ENCODE assay signal across 2 cellular contexts in the genomic region with DNA sequence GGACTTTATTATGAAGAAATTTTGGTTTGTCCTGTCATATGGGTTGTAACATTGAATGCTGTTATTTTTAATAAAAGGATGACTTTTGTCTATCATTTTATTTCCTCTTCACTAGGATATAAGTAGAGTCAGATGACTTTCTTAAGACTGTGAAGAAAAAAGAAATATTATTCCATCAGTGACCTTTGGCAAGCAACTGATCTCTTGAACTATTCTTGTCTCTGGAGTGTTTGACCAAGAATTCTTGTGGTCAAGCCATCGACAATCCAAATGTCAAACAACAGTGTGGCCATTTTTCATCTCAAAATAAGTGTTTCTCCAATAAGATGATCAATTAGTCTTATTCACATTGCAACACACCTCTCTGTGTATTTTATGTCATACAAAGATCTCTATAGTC.
TF ChIP-seq lines count a peak whose summit lies in the region.

No MANE protein-coding gene starts in this region.

TF ChIP-seq in SK-N-SH, 30 proteins besides CTCF, POLR2A, EP300 and RAD21:
- TF ChIP-seq TAF1 (IDR thresholded peaks at IDR 0.05; ENCODE audit: borderline replicate concordance, low read depth, low read length) (no peak), JUND (IDR thresholded peaks at IDR 0.05) (no peak), NFIC (IDR thresholded peaks at IDR 0.05; ENCODE audit: borderline replicate concordance) (no peak), RFX5 (IDR thresholded peaks at IDR 0.05; ENCODE audit: low read length) (no peak), POLR2AphosphoS5 (IDR thresholded peaks at IDR 0.05; ENCODE audit: low read depth, low read length) (no peak), SIN3A (IDR thresholded peaks at IDR 0.05; ENCODE audit: borderline replicate concordance, low read depth, low read length) (no peak), FOXJ3 (CRISPR knock-in tag; IDR thresholded peaks at IDR 0.05) (no peak), TEAD4 (IDR thresholded peaks at IDR 0.05; ENCODE audit: borderline replicate concordance, insufficient read depth) (no peak), FOSL2 (IDR thresholded peaks at IDR 0.05; ENCODE audit: borderline replicate concordance, low read depth) (no peak), YY1 (IDR thresholded peaks at IDR 0.05; ENCODE audit: low read depth) (no peak), CHD2 (IDR thresholded peaks at IDR 0.05; ENCODE audit: low read length, partially characterized antibody) (no peak), ELF1 (IDR thresholded peaks at IDR 0.05) (no peak), NRF1 (IDR thresholded peaks at IDR 0.05; ENCODE audit: low read depth, low read length) (no peak), EZH2phosphoT487 (IDR thresholded peaks at IDR 0.05; ENCODE audit: borderline replicate concordance, low read depth) (no peak)
- TF ChIP-seq, protein P1, sequence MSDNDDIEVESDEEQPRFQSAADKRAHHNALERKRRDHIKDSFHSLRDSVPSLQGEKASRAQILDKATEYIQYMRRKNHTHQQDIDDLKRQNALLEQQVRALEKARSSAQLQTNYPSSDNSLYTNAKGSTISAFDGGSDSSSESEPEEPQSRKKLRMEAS (IDR thresholded peaks at IDR 0.05; ENCODE audit: low read depth): no peak
- TF ChIP-seq, protein P2, sequence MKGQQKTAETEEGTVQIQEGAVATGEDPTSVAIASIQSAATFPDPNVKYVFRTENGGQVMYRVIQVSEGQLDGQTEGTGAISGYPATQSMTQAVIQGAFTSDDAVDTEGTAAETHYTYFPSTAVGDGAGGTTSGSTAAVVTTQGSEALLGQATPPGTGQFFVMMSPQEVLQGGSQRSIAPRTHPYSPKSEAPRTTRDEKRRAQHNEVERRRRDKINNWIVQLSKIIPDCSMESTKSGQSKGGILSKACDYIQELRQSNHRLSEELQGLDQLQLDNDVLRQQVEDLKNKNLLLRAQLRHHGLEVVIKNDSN (IDR thresholded peaks at IDR 0.05; ENCODE audit: borderline replicate concordance, low read depth): no peak

TF ChIP-seq in SK-N-SH treated with all-trans-retinoic acid at 6 μM for 48 hours, 23 proteins besides CTCF, POLR2A, EP300 and RAD21:
- no peak for TF ChIP-seq ISL1 (CRISPR knock-in tag; IDR thresholded peaks at IDR 0.05)
- TF ChIP-seq RARB (CRISPR knock-in tag; IDR thresholded peaks at IDR 0.05): no peak
- TF ChIP-seq SNAI2 (CRISPR knock-in tag; IDR thresholded peaks at IDR 0.05): no peak
- TF ChIP-seq, protein P3, sequence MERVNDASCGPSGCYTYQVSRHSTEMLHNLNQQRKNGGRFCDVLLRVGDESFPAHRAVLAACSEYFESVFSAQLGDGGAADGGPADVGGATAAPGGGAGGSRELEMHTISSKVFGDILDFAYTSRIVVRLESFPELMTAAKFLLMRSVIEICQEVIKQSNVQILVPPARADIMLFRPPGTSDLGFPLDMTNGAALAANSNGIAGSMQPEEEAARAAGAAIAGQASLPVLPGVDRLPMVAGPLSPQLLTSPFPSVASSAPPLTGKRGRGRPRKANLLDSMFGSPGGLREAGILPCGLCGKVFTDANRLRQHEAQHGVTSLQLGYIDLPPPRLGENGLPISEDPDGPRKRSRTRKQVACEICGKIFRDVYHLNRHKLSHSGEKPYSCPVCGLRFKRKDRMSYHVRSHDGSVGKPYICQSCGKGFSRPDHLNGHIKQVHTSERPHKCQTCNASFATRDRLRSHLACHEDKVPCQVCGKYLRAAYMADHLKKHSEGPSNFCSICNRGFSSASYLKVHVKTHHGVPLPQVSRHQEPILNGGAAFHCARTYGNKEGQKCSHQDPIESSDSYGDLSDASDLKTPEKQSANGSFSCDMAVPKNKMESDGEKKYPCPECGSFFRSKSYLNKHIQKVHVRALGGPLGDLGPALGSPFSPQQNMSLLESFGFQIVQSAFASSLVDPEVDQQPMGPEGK (CRISPR knock-in tag; IDR thresholded peaks at IDR 0.05; ENCODE audit: borderline replicate concordance): no peak
- TF ChIP-seq, protein P4, sequence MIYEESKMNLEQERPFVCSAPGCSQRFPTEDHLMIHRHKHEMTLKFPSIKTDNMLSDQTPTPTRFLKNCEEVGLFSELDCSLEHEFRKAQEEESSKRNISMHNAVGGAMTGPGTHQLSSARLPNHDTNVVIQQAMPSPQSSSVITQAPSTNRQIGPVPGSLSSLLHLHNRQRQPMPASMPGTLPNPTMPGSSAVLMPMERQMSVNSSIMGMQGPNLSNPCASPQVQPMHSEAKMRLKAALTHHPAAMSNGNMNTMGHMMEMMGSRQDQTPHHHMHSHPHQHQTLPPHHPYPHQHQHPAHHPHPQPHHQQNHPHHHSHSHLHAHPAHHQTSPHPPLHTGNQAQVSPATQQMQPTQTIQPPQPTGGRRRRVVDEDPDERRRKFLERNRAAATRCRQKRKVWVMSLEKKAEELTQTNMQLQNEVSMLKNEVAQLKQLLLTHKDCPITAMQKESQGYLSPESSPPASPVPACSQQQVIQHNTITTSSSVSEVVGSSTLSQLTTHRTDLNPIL (CRISPR knock-in tag; IDR thresholded peaks at IDR 0.05; ENCODE audit: low read depth): no peak
- TF ChIP-seq ARNTL (CRISPR knock-in tag; IDR thresholded peaks at IDR 0.05; ENCODE audit: borderline replicate concordance, low read depth): no peak
- no peak for TF ChIP-seq ZC3H10 (CRISPR knock-in tag; IDR thresholded peaks at IDR 0.05)
- TF ChIP-seq, protein P5, sequence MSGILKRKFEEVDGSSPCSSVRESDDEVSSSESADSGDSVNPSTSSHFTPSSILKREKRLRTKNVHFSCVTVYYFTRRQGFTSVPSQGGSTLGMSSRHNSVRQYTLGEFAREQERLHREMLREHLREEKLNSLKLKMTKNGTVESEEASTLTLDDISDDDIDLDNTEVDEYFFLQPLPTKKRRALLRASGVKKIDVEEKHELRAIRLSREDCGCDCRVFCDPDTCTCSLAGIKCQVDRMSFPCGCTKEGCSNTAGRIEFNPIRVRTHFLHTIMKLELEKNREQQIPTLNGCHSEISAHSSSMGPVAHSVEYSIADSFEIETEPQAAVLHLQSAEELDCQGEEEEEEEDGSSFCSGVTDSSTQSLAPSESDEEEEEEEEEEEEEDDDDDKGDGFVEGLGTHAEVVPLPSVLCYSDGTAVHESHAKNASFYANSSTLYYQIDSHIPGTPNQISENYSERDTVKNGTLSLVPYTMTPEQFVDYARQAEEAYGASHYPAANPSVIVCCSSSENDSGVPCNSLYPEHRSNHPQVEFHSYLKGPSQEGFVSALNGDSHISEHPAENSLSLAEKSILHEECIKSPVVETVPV (CRISPR knock-in tag; IDR thresholded peaks at IDR 0.05): no peak
- TF ChIP-seq GLIS3 (CRISPR knock-in tag; IDR thresholded peaks at IDR 0.05): no peak
- TF ChIP-seq, protein P6, sequence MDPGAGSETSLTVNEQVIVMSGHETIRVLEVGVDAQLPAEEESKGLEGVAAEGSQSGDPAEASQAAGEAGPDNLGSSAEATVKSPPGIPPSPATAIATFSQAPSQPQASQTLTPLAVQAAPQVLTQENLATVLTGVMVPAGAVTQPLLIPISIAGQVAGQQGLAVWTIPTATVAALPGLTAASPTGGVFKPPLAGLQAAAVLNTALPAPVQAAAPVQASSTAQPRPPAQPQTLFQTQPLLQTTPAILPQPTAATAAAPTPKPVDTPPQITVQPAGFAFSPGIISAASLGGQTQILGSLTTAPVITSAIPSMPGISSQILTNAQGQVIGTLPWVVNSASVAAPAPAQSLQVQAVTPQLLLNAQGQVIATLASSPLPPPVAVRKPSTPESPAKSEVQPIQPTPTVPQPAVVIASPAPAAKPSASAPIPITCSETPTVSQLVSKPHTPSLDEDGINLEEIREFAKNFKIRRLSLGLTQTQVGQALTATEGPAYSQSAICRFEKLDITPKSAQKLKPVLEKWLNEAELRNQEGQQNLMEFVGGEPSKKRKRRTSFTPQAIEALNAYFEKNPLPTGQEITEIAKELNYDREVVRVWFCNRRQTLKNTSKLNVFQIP (CRISPR knock-in tag; IDR thresholded peaks at IDR 0.05; ENCODE audit: borderline replicate concordance, low read depth): no peak
- no peak for TF ChIP-seq ZNF565 (CRISPR knock-in tag; conservative IDR thresholded peaks at IDR 0.05; ENCODE audit: low read depth)
- no peak for TF ChIP-seq ZFP30 (CRISPR knock-in tag; IDR thresholded peaks at IDR 0.05)
- TF ChIP-seq ZNF8 (CRISPR knock-in tag; IDR thresholded peaks at IDR 0.05): no peak
